In genomic region chr14:102170061-102170460, GRCh38 we compare ENCODE assay signal across 32 cellular contexts.
"Had no signal": no experiment of that assay in that cellular context is flagged by ENCODE, and none has a peak within 500 bp of the region (broad histone marks: within the 10 kb centered on the region; RNA-seq: fewer than 3 reads in every experiment).

No MANE protein-coding gene starts in this region.

- H3K27ac ChIP-seq: adrenal gland, Peyer's patch, SJSA1, WERI-Rb-1 had no signal

- H3K4me3 ChIP-seq: adrenal gland, MG63, Peyer's patch, SJSA1 had no signal

- H3K27me3 ChIP-seq: adrenal gland, MG63, Peyer's patch, SJSA1 had no signal

- ATAC-seq: activated naive CD4-positive, alpha-beta T cell treated with anti-CD3 and anti-CD28 coated beads, Interleukin-2, amount 50 U/mL, for 72 hours; PC-3; SK-N-SH treated with all-trans-retinoic acid at 6 μM for 48 hours; T-cell; T-helper 17 cell had no signal

- DNase-seq: activated CD4-positive, alpha-beta memory T cell treated with anti-CD3 and anti-CD28 coated beads, Interleukin-2, amount 10 ng/mL, durations not matched to agents 7 days and 5 days; activated CD4-positive, alpha-beta T cell treated with anti-CD3 and anti-CD28 coated beads for 1 hour; activated CD4-positive, alpha-beta T cell treated with anti-CD3 and anti-CD28 coated beads for 48 hours; activated CD4-positive, CD25-positive, alpha-beta regulatory T cell; activated CD8-positive, alpha-beta memory T cell treated with anti-CD3 and anti-CD28 coated beads for 24 hours; activated gamma-delta T cell treated with Interleukin-2 at 50 U/mL for 16 hours; activated naive CD4-positive, alpha-beta T cell treated with anti-CD3 and anti-CD28 coated beads for 36 hours; activated T-cell treated with anti-CD3 and anti-CD28 coated beads, Interleukin-2, amount 50 U/mL, for 1 hour; anterior cingulate cortex; caudate nucleus; Kasumi-1; KG1; MG63; MV-4-11; NCI-H1092; NCI-H1436 treated with DMSO at 0.1 percent for 48 hours; NCI-H1694 treated with DMSO at 0.1 percent for 48 hours; NCI-H2029; NCI-H345; NCI-H524 treated with DMSO at 0.1 percent for 48 hours; NK-92 treated with Interleukin-12 subunit alpha and Interleukin-12 subunit beta, amount 100 ng/mL, for 24 hours; PC-3; Peyer's patch; RPMI8226; SHP77 treated with DMSO at 0.1 percent for 48 hours; T-cell; T-helper 17 cell; WERI-Rb-1 had no signal

- H3K9me3 ChIP-seq: adrenal gland, MG63, Peyer's patch, SJSA1 had no signal

- H3K36me3 ChIP-seq: adrenal gland, MG63, SJSA1 had no signal

- H3K4me1 ChIP-seq: SJSA1 had no signal
